Comparison of ENCODE assay signal across 8 cellular contexts in genomic region chr19:4066682-4067395, GRCh38. TPM values are rescaled to one million over a fixed set of nuclear protein-coding genes. Genes with fewer than 3 reads are reported as not detected.
DNase-seq lines count a peak whose midpoint lies in the region; ATAC-seq and TF ChIP-seq lines count a peak whose summit lies in the region.

Gene ZBTB7A (minus strand): TSS chr19:4066899. CDS start chr19:4055232, 11,667 bp downstream.

- H3K4me1 Mint-ChIP-seq in activated naive CD4-positive, alpha-beta T cell treated with anti-CD3 and anti-CD28 coated beads, Interleukin-2, amount 50 U/mL, for 24 hours: peaks cover 31% of the 10 kb centered on the region

- intact Hi-C loops in transverse colon (cut with DNase I; ENCODE audit: low total_unique reads): loop anchor here (5.0 kb wide), 1 partner anchor 80 kb away; the partner anchor contains the start of gene EEF2

- ATAC-seq in SK-N-SH treated with all-trans-retinoic acid at 6 μM for 48 hours (peak; percentile 54), HG03442 (IDR thresholded peaks at IDR 0.05; ENCODE audit: unreplicated experiment) (no peak)

- in situ Hi-C loops in transverse colon (cut with MboI; ENCODE audit: low pct_ligation_motif_present in 1 of 4, low pct_unique_long_range_greater_than_20kb in 1 of 4, low sequenced_read_pairs in 3 of 4): no loop called here

- no peaks in the 10 kb centered on the region for H3K9me3 ChIP-seq in transverse colon

- peak within 1 kb of the TSS; percentile 98 to 100 (median 100) for H3K27ac ChIP-seq in transverse colon

- H3K4me3 ChIP-seq in transverse colon: peak within 1 kb of the TSS; percentile 98 to 100 (median 100)

- H3K4me1 ChIP-seq in transverse colon: peaks cover 24 to 42% (median 34%) of the 10 kb centered on the region in 4 donors

- peaks cover 2% of the 10 kb centered on the region for H3K36me3 Mint-ChIP-seq in activated naive CD4-positive, alpha-beta T cell treated with anti-CD3 and anti-CD28 coated beads, Interleukin-2, amount 50 U/mL, for 24 hours

- DNase-seq in DMS79 treated with DMSO at 0.1 percent for 48 hours (lab: John Stamatoyannopoulos, UW): peak; percentile 26
- DNase-seq in M059J (ENCODE audit: low read depth): peak; percentile 77
- DNase-seq in glomerular endothelial cell (ENCODE audit: extremely low read depth, low read depth, low spot score): no peak
- peak in 53 of 56 donors; percentile 19 to 86 (median 68) for DNase-seq in nucleus accumbens (lab: John Stamatoyannopoulos, UW)
- peak; percentile 91 for DNase-seq in transverse colon

- H3K27me3 Mint-ChIP-seq in activated naive CD4-positive, alpha-beta T cell treated with anti-CD3 and anti-CD28 coated beads, Interleukin-2, amount 50 U/mL, for 24 hours: no peaks in the 10 kb centered on the region

- no peak for TF ChIP-seq EP300 in transverse colon (IDR thresholded peaks at IDR 0.05; ENCODE audit: low read depth)

- no peaks in the 10 kb centered on the region for H3K36me3 ChIP-seq in transverse colon

- H3K27ac Mint-ChIP-seq in activated naive CD4-positive, alpha-beta T cell treated with anti-CD3 and anti-CD28 coated beads, Interleukin-2, amount 50 U/mL, for 24 hours: peak within 1 kb of the TSS; percentile 55

- peak within 1 kb of the TSS; percentile 88 for H3K4me3 Mint-ChIP-seq in activated naive CD4-positive, alpha-beta T cell treated with anti-CD3 and anti-CD28 coated beads, Interleukin-2, amount 50 U/mL, for 24 hours

- H3K9me3 Mint-ChIP-seq in activated naive CD4-positive, alpha-beta T cell treated with anti-CD3 and anti-CD28 coated beads, Interleukin-2, amount 50 U/mL, for 24 hours: no peaks in the 10 kb centered on the region

- no peaks in the 10 kb centered on the region for H3K27me3 ChIP-seq in transverse colon

- peak; percentile 65 for TF ChIP-seq POLR2A in transverse colon (IDR thresholded peaks at IDR 0.05)

- WGBS in transverse colon (ENCODE audit: low coverage in 1 of 2), 2 donors: 0% methylated on average over 5 of the region's 85 CpGs; no CpG with 5 or more reads in 1 of the 2 donors

- no peak for TF ChIP-seq CTCF in transverse colon (IDR thresholded peaks at IDR 0.05)

TF ChIP-seq in SK-N-SH treated with all-trans-retinoic acid at 6 μM for 48 hours, 23 proteins besides CTCF, POLR2A, EP300 and RAD21:
- TF ChIP-seq ZC3H10 (CRISPR knock-in tag; IDR thresholded peaks at IDR 0.05) (no peak), PATZ1 (CRISPR knock-in tag; IDR thresholded peaks at IDR 0.05; ENCODE audit: borderline replicate concordance) (peak; percentile 66; the same call in 1 of the 2 replicates)

RNA-seq across cellular contexts. Expression of gene ZBTB7A, which starts in this region (rescaled TPM):
- 6.1 and 17.7 TPM in 2 replicates for total RNA-seq in M059J (2014; rRNA removed; shearing (Covaris generic))
- 42.5 and 55.6 TPM in 2 replicates for total RNA-seq in glomerular endothelial cell
- 100 to 1,000 TPM; 101 to 224 (median 141) TPM for total RNA-seq in transverse colon
